Comparison of ENCODE assay signal across 1 cellular context in genomic region chr17:35568561-35568960, GRCh38.
TF ChIP-seq lines count a peak whose summit lies in the region.

No MANE protein-coding gene starts in this region.

TF ChIP-seq in GM23338, 12 proteins besides CTCF, POLR2A, EP300 and RAD21:
- no peak for TF ChIP-seq ZNF462 (CRISPR knock-in tag; IDR thresholded peaks at IDR 0.05)
- no peak for TF ChIP-seq EZH2 (IDR thresholded peaks at IDR 0.05; ENCODE audit: low read depth, unreplicated experiment)
- TF ChIP-seq REST (IDR thresholded peaks at IDR 0.05; ENCODE audit: unreplicated experiment): no peak
- TF ChIP-seq ETS1 (IDR thresholded peaks at IDR 0.05): no peak
- TF ChIP-seq STAT1 (IDR thresholded peaks at IDR 0.05; ENCODE audit: unreplicated experiment): no peak
- TF ChIP-seq EZH2phosphoT487 (IDR thresholded peaks at IDR 0.05; ENCODE audit: unreplicated experiment): no peak
- TF ChIP-seq NANOG (IDR thresholded peaks at IDR 0.05; ENCODE audit: borderline replicate concordance): no peak
- TF ChIP-seq ZNF114 (CRISPR knock-in tag; IDR thresholded peaks at IDR 0.05): no peak
- no peak for TF ChIP-seq ZNF331 (CRISPR knock-in tag; IDR thresholded peaks at IDR 0.05; ENCODE audit: low read depth)
- no peak for TF ChIP-seq CREB1 (CRISPR knock-in tag; IDR thresholded peaks at IDR 0.05; ENCODE audit: low read depth)
